8 cellular contexts compared by ENCODE assay signal in genomic region chr2:171523339-171523931, GRCh38. TPM values are rescaled to one million over a fixed set of nuclear protein-coding genes. Genes with fewer than 3 reads are reported as not detected.
A peak's percentile ranks its signal among the peaks of the same experiment; 100 is the strongest.
DNase-seq lines count a peak whose midpoint lies in the region; ATAC-seq and TF ChIP-seq lines count a peak whose summit lies in the region.

No MANE protein-coding gene starts in this region.

- H3K36me3 ChIP-seq in MG63: peaks cover 11% of the 10 kb centered on the region
- no peaks in the 10 kb centered on the region for H3K36me3 ChIP-seq in thoracic aorta

- H3K27ac ChIP-seq in thoracic aorta: peak overlapping the region; percentile 94 to 98

- H3K9me3 ChIP-seq in MG63 (no peaks in the 10 kb centered on the region), mononuclear cell (ENCODE audit: low read depth, low read length) (no peaks in the 10 kb centered on the region), thoracic aorta (no peaks in the 10 kb centered on the region)

- H3K27me3 ChIP-seq in MG63 (no peaks in the 10 kb centered on the region), mononuclear cell (ENCODE audit: insufficient read depth, low read length) (peaks cover 10% of the 10 kb centered on the region), thoracic aorta (replicated peaks; ENCODE audit: insufficient read depth) (no peaks in the 10 kb centered on the region)

- peak; percentile 85 for DNase-seq in EL
- peak; percentile 85 for DNase-seq in MG63
- no peak for DNase-seq in activated CD4-positive, alpha-beta memory T cell treated with anti-CD3 and anti-CD28 coated beads, Interleukin-2, amount 10 ng/mL, durations not matched to agents 7 days and 5 days
- DNase-seq in fibroblast of gingiva (ENCODE audit: low read depth): peak; percentile 90
- DNase-seq in thoracic aorta (ENCODE audit: low spot score): peak; percentile 66
- no peak for DNase-seq in NCI-H2196 (lab: John Stamatoyannopoulos, UW; ENCODE audit: unreplicated experiment)

- POLR2A ChIA-PET in activated CD4-positive, alpha-beta memory T cell treated with anti-CD3 and anti-CD28 coated beads, Interleukin-2, amount 10 ng/mL, durations not matched to agents 7 days and 5 days (lab: Charles Lee): no interaction called here

- H3K27me3 Mint-ChIP-seq in activated CD4-positive, alpha-beta memory T cell treated with anti-CD3 and anti-CD28 coated beads, Interleukin-2, amount 10 ng/mL, durations not matched to agents 7 days and 5 days: peaks cover 63% of the 10 kb centered on the region

- peak; percentile 45 for ATAC-seq in GM21786 (IDR thresholded peaks at IDR 0.05; ENCODE audit: unreplicated experiment)
- ATAC-seq in thoracic aorta (ENCODE audit: insufficient number of reproducible peaks, low FRiP score, low read depth): peak; percentile 46

- no peaks in the 10 kb centered on the region for H3K9me3 Mint-ChIP-seq in activated CD4-positive, alpha-beta memory T cell treated with anti-CD3 and anti-CD28 coated beads, Interleukin-2, amount 10 ng/mL, durations not matched to agents 7 days and 5 days

- H3K27ac Mint-ChIP-seq in activated CD4-positive, alpha-beta memory T cell treated with anti-CD3 and anti-CD28 coated beads, Interleukin-2, amount 10 ng/mL, durations not matched to agents 7 days and 5 days: no peak overlapping the region

- H3K4me3 ChIP-seq in MG63 (peak overlapping the region; percentile 84), mononuclear cell (ENCODE audit: low read length) (peak overlapping the region; percentile 50), thoracic aorta (peak overlapping the region; percentile 98)

- no peak for TF ChIP-seq CTCF in thoracic aorta (IDR thresholded peaks at IDR 0.05)

- peaks cover 12% of the 10 kb centered on the region for H3K4me1 Mint-ChIP-seq in activated CD4-positive, alpha-beta memory T cell treated with anti-CD3 and anti-CD28 coated beads, Interleukin-2, amount 10 ng/mL, durations not matched to agents 7 days and 5 days

- no peaks in the 10 kb centered on the region for H3K36me3 Mint-ChIP-seq in activated CD4-positive, alpha-beta memory T cell treated with anti-CD3 and anti-CD28 coated beads, Interleukin-2, amount 10 ng/mL, durations not matched to agents 7 days and 5 days (ENCODE audit: low read depth)

- peaks cover 30% of the 10 kb centered on the region for H3K4me1 ChIP-seq in mononuclear cell (ENCODE audit: insufficient read depth, low read length)
- H3K4me1 ChIP-seq in thoracic aorta (ENCODE audit: control insufficient read depth in 1 of 2, low read depth in 2 of 2): peaks cover 7 to 42% of the 10 kb centered on the region in 2 donors

- H3K4me3 Mint-ChIP-seq in activated CD4-positive, alpha-beta memory T cell treated with anti-CD3 and anti-CD28 coated beads, Interleukin-2, amount 10 ng/mL, durations not matched to agents 7 days and 5 days: peak overlapping the region; percentile 77

- CTCF ChIA-PET in activated CD4-positive, alpha-beta memory T cell treated with anti-CD3 and anti-CD28 coated beads, Interleukin-2, amount 10 ng/mL, durations not matched to agents 7 days and 5 days (lab: Charles Lee): interaction anchor here (0.7 kb wide), 1 partner anchor 11 kb away, joined by 4 read pairs; no protein-coding TSS in a partner anchor

RNA-seq across cellular contexts. Expression of gene CYBRD1, which starts 1.2 kb away (rescaled TPM):
- 56.3 and 58.5 TPM in 2 replicates for total RNA-seq in MG63 (2014; rRNA removed; shearing (Covaris generic); ENCODE audit: low replicate concordance)
- under 1 TPM; 0.88 to 0.93 TPM for total RNA-seq in activated CD4-positive, alpha-beta memory T cell treated with anti-CD3 and anti-CD28 coated beads, Interleukin-2, amount 10 ng/mL, durations not matched to agents 7 days and 5 days
- total RNA-seq in mononuclear cell (7.5 TPM), thoracic aorta (100 to 1,000 TPM; 357 to 453 TPM)

Comparison
In these comparisons a context has a peak if more than half of its experiments do, and no peak if none do; other contexts are left out.
1. DNase-seq: peak in EL (single experiment), MG63 (single experiment), fibroblast of gingiva (single experiment) and thoracic aorta (single experiment); none in activated CD4-positive, alpha-beta memory T cell treated with anti-CD3 and anti-CD28 coated beads, Interleukin-2, amount 10 ng/mL, durations not matched to agents 7 days and 5 days (single experiment) and NCI-H2196 (single experiment).
2. Peak in every context shown above with its lines, with median percentiles within 50 percentile points of each other: H3K4me3 ChIP-seq.